ENCODE assay signal across 10 cellular contexts in genomic region chr11:76666408-76666807, GRCh38. TPM values are rescaled to one million over a fixed set of nuclear protein-coding genes. Genes with fewer than 3 reads are reported as not detected.
DNase-seq lines count a peak whose midpoint lies in the region; ATAC-seq and TF ChIP-seq lines count a peak whose summit lies in the region.
"Had no signal": no experiment of that assay in that cellular context is flagged by ENCODE, and none has a peak within 500 bp of the region (broad histone marks: within the 10 kb centered on the region; RNA-seq: fewer than 3 reads in every experiment).

No MANE protein-coding gene starts in this region.

- ATAC-seq in HG03135 (IDR thresholded peaks at IDR 0.05; ENCODE audit: unreplicated experiment) (no peak), foreskin keratinocyte (no peak)

- H3K36me3 ChIP-seq in BLaER1 = no peaks in the 10 kb centered on the region
- no peaks in the 10 kb centered on the region for H3K36me3 ChIP-seq in H7 (replicated peaks; ENCODE audit: control insufficient read depth, insufficient read depth, low read length)
- no peaks in the 10 kb centered on the region for H3K36me3 ChIP-seq in muscle layer of duodenum (ENCODE audit: control insufficient read depth in 1 of 2, insufficient read depth in 2 of 2, low read length in 2 of 2)

- H3K9me3 ChIP-seq in BLaER1 = no peaks in the 10 kb centered on the region
- H3K9me3 ChIP-seq in muscle layer of duodenum (ENCODE audit: control insufficient read depth in 1 of 2, low read length in 2 of 2) = no peaks in the 10 kb centered on the region

- peak overlapping the region; percentile 95 for H3K4me2 ChIP-seq in BLaER1

- H3K9ac ChIP-seq in BLaER1 = peak overlapping the region; percentile 50

- TF ChIP-seq CTCF in cardiac fibroblast (IDR thresholded peaks at IDR 0.05; ENCODE audit: low read depth, low read length) = no peak
- TF ChIP-seq CTCF in foreskin keratinocyte (conservative IDR thresholded peaks at IDR 0.05) = no peak

- H3K4me1 ChIP-seq in BLaER1 (peaks cover 94% of the 10 kb centered on the region), muscle layer of duodenum (ENCODE audit: control insufficient read depth in 1 of 2, insufficient read depth in 2 of 2, low read length in 2 of 2) (peaks cover 6 to 19% of the 10 kb centered on the region in 2 donors), foreskin keratinocyte (no peaks in the 10 kb centered on the region)

- DNase-seq in H7 (peak; percentile 81), cardiac fibroblast (ENCODE audit: low read depth in 2 of 2) (peak; percentile 69), foreskin keratinocyte (no peak)
- DNase-seq in stimulated activated naive CD4-positive, alpha-beta T cell (lab: John Stamatoyannopoulos, UW) = no peak
- DNase-seq in stimulated activated CD8-positive, alpha-beta memory T cell treated with anti-CD3 and anti-CD28 coated beads, Interleukin-4, amount 100 ng/mL, for 48 hours = no peak
- DNase-seq: DND-41, NCI-H524 treated with DMSO at 0.1 percent for 48 hours had no signal

- no peak overlapping the region for H3K4me3 ChIP-seq in BLaER1
- H3K4me3 ChIP-seq in H7 (ENCODE audit: insufficient read depth, low read depth, low read length) = no peak overlapping the region
- H3K4me3 ChIP-seq in cardiac fibroblast (replicated peaks in 1 of 2; ENCODE audit: low read depth in 2 of 2, low read length in 2 of 2) = peak overlapping the region in 1 of 2 donors; percentile 1
- peak overlapping the region; percentile 44 to 62 for H3K4me3 ChIP-seq in muscle layer of duodenum (ENCODE audit: low read depth in 1 of 2, low read length in 2 of 2)

- H4K20me1 ChIP-seq in BLaER1 = peaks cover 19% of the 10 kb centered on the region; the same call in 1 of the 2 replicates

- H3K27ac ChIP-seq in BLaER1 (peak overlapping the region; percentile 42), muscle layer of duodenum (ENCODE audit: low read length) (peak overlapping the region; percentile 33), foreskin keratinocyte (no peak overlapping the region)

- H3K27me3 ChIP-seq in BLaER1 = peaks cover 42% of the 10 kb centered on the region
- peaks cover 16% of the 10 kb centered on the region for H3K27me3 ChIP-seq in H7 (ENCODE audit: control insufficient read depth, insufficient read depth, low read length)
- peaks cover 15% of the 10 kb centered on the region for H3K27me3 ChIP-seq in muscle layer of duodenum (ENCODE audit: low read depth, low read length)
- peaks cover 26% of the 10 kb centered on the region for H3K27me3 ChIP-seq in foreskin keratinocyte

RNA-seq across cellular contexts. Expression of gene LRRC32, which starts 4.1 kb away (rescaled TPM):
- total RNA-seq in H7 (2014; rRNA removed; shearing (Covaris generic)) = 0.63 and 0.94 TPM in 2 replicates
- total RNA-seq in foreskin keratinocyte = 0.03 TPM in 1 of 2 replicates, not detected in the other
- 0.10 TPM in 1 of 2 replicates, not detected in the other for polyA plus RNA-seq in foreskin keratinocyte

Comparison
In these comparisons a context has a peak if more than half of its experiments do, and no peak if none do; other contexts are left out.
1. H3K4me3 ChIP-seq: peak in muscle layer of duodenum (2 of 2); none in BLaER1 (single experiment) and H7 (single experiment).
2. DNase-seq: peak in H7 (single experiment) and cardiac fibroblast (2 of 2); none in stimulated activated naive CD4-positive, alpha-beta T cell (0 of 6), stimulated activated CD8-positive, alpha-beta memory T cell treated with anti-CD3 and anti-CD28 coated beads, Interleukin-4, amount 100 ng/mL, for 48 hours (single experiment) and foreskin keratinocyte (0 of 2).